Comparison of ENCODE assay signal across 17 cellular contexts in the genomic region with DNA sequence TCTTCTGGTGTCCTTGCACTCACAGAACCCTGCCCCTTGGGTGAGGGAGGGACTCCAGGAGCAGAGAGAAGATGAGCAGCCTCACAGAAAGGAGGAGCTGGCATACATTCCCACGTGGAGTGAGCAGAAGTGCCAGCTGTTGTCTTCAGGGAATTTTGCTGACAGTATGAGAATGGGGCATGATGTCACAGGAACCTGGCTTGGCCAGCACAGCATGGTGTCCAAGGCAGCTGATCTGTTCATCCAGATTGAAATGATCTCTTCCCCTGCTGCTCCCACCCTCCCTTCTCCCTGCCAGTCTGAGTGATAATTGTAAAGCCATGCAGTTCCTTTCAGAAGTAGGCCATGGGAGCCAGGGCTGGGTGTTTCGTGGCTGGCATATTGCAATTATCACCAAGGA. TPM values are rescaled to one million over a fixed set of nuclear protein-coding genes. Genes with fewer than 3 reads are reported as not detected.
DNase-seq lines count a peak whose midpoint lies in the region; ATAC-seq, FAIRE-seq and TF ChIP-seq lines count a peak whose summit lies in the region.
"Had no signal": no experiment of that assay in that cellular context is flagged by ENCODE, and none has a peak within 500 bp of the region (broad histone marks: within the 10 kb centered on the region; RNA-seq: fewer than 3 reads in every experiment).

No MANE protein-coding gene starts in this region.

- no peak for TF ChIP-seq RAD21 in A549 (conservative IDR thresholded peaks at IDR 0.05 in 1 of 2, IDR thresholded peaks at IDR 0.05 in 1 of 2)

- TF ChIP-seq POLR2A in A549 (IDR thresholded peaks at IDR 0.05; ENCODE audit: low read length) (no peak), Peyer's patch (IDR thresholded peaks at IDR 0.05) (no peak)

- no peak overlapping the region for H3K27ac Mint-ChIP-seq in activated CD8-positive, alpha-beta T cell treated with anti-CD3 and anti-CD28 coated beads, Interleukin-2, amount 10 ng/mL, durations not matched to agents 7 days and 5 days
- H3K27ac Mint-ChIP-seq: CD4-positive, alpha-beta memory T cell had no signal

- H3K4me3 Mint-ChIP-seq in activated CD8-positive, alpha-beta T cell treated with anti-CD3 and anti-CD28 coated beads, Interleukin-2, amount 10 ng/mL, durations not matched to agents 7 days and 5 days = no peak overlapping the region
- H3K4me3 Mint-ChIP-seq: CD4-positive, alpha-beta memory T cell had no signal

- no peak for TF ChIP-seq CTCF in A549 (IDR thresholded peaks at IDR 0.05)
- no peak for TF ChIP-seq CTCF in HEK293 (tag by site-specific recombination; IDR thresholded peaks at IDR 0.05)
- no peak for TF ChIP-seq CTCF in WERI-Rb-1 (IDR thresholded peaks at IDR 0.05; ENCODE audit: low read depth, low read length)
- no peak for TF ChIP-seq CTCF in brain microvascular endothelial cell (IDR thresholded peaks at IDR 0.05; ENCODE audit: low read depth, low read length, missing control alignments)
- TF ChIP-seq CTCF in Peyer's patch (IDR thresholded peaks at IDR 0.05) = no peak

- POLR2A ChIA-PET in A549 (lab: Yijun Ruan, JAX) (no interaction called here), HEK293 (lab: Yijun Ruan, JAX) (no interaction called here)
- POLR2A ChIA-PET in activated CD8-positive, alpha-beta T cell treated with anti-CD3 and anti-CD28 coated beads, Interleukin-2, amount 10 ng/mL, durations not matched to agents 7 days and 5 days (lab: Charles Lee) = no interaction called here

- ATAC-seq in A549 = no peak; a peak in 2 of 6 replicates
- ATAC-seq in activated CD8-positive, alpha-beta T cell treated with anti-CD3 and anti-CD28 coated beads, Interleukin-2, amount 10 ng/mL, durations not matched to agents 7 days and 5 days = no peak

- H3K9me3 Mint-ChIP-seq in activated CD8-positive, alpha-beta T cell treated with anti-CD3 and anti-CD28 coated beads, Interleukin-2, amount 10 ng/mL, durations not matched to agents 7 days and 5 days (ENCODE audit: insufficient read depth) = no peaks in the 10 kb centered on the region
- H3K9me3 Mint-ChIP-seq: CD4-positive, alpha-beta memory T cell had no signal

- H3K27ac ChIP-seq in A549 (no peak overlapping the region), HEK293 (ENCODE audit: extremely low read depth, low read depth, low read length) (no peak overlapping the region), WERI-Rb-1 (no peak overlapping the region), brain microvascular endothelial cell (no peak overlapping the region), Peyer's patch (no peak overlapping the region)

- H3K27me3 ChIP-seq in WERI-Rb-1 (ENCODE audit: insufficient read depth, low read depth, severe bottlenecking) (no peaks in the 10 kb centered on the region), brain microvascular endothelial cell (replicated peaks) (peaks cover 3% of the 10 kb centered on the region), Peyer's patch (no peaks in the 10 kb centered on the region)
- H3K27me3 ChIP-seq: BE2C had no signal

- H3K4me2 ChIP-seq in A549 = no peak overlapping the region

- no peak for DNase-seq in A549 (ENCODE audit: low read depth in 1 of 2, low spot score in 1 of 2)
- DNase-seq in WERI-Rb-1 = peak; percentile 38
- DNase-seq in brain microvascular endothelial cell = no peak
- no peak for DNase-seq in Peyer's patch
- DNase-seq in NOMO-1 treated with DMSO at 0.1 percent for 48 hours (lab: John Stamatoyannopoulos, UW; ENCODE audit: unreplicated experiment) = no peak
- no peak for DNase-seq in activated CD8-positive, alpha-beta T cell treated with anti-CD3 and anti-CD28 coated beads, Interleukin-2, amount 10 ng/mL, durations not matched to agents 7 days and 5 days
- DNase-seq: BE2C; CD4-positive, alpha-beta memory T cell; Kasumi-1; MV-4-11; NCI-H146; NCI-H2227 treated with DMSO at 0.1 percent for 48 hours; NCI-H524 treated with DMSO at 0.1 percent for 48 hours; SHP77 treated with DMSO at 0.1 percent for 48 hours had no signal

- no peaks in the 10 kb centered on the region for H3K36me3 Mint-ChIP-seq in activated CD8-positive, alpha-beta T cell treated with anti-CD3 and anti-CD28 coated beads, Interleukin-2, amount 10 ng/mL, durations not matched to agents 7 days and 5 days (ENCODE audit: low read depth)
- H3K36me3 Mint-ChIP-seq: CD4-positive, alpha-beta memory T cell had no signal

- H3K36me3 ChIP-seq in HEK293 (ENCODE audit: control insufficient read depth in 2 of 2, insufficient read depth in 1 of 2, low read length in 2 of 2) (no peaks in the 10 kb centered on the region), WERI-Rb-1 (no peaks in the 10 kb centered on the region), brain microvascular endothelial cell (replicated peaks) (no peaks in the 10 kb centered on the region), Peyer's patch (no peaks in the 10 kb centered on the region)
- H3K36me3 ChIP-seq: BE2C had no signal

- no peaks in the 10 kb centered on the region for H3K4me1 Mint-ChIP-seq in activated CD8-positive, alpha-beta T cell treated with anti-CD3 and anti-CD28 coated beads, Interleukin-2, amount 10 ng/mL, durations not matched to agents 7 days and 5 days (ENCODE audit: low read depth)
- H3K4me1 Mint-ChIP-seq: CD4-positive, alpha-beta memory T cell had no signal

- H3K9me3 ChIP-seq in A549 (no peaks in the 10 kb centered on the region), HEK293 (ENCODE audit: control insufficient read depth, insufficient read depth, low read depth, low read length) (no peaks in the 10 kb centered on the region), WERI-Rb-1 (ENCODE audit: severe bottlenecking) (no peaks in the 10 kb centered on the region), Peyer's patch (no peaks in the 10 kb centered on the region)
- H3K9me3 ChIP-seq: BE2C had no signal

- peaks cover 29% of the 10 kb centered on the region for H3K27me3 Mint-ChIP-seq in activated CD8-positive, alpha-beta T cell treated with anti-CD3 and anti-CD28 coated beads, Interleukin-2, amount 10 ng/mL, durations not matched to agents 7 days and 5 days (ENCODE audit: low read depth)

- in situ Hi-C loops in brain microvascular endothelial cell (cut with HindIII; ENCODE audit: low pct_ligation_motif_present, low sequenced_read_pairs) = loop anchor here (25.0 kb wide), 1 partner anchor 111 kb away; no protein-coding TSS in a partner anchor

- CTCF ChIA-PET in A549 (lab: Yijun Ruan, JAX) = interaction anchor here (0.7 to 1.4 kb wide), 4 partner anchors 8 to 219 kb away, joined by 3 to 4 read pairs (median 3); no protein-coding TSS in a partner anchor
- CTCF ChIA-PET in HEK293 (lab: Yijun Ruan, JAX) = no interaction called here
- CTCF ChIA-PET in activated CD8-positive, alpha-beta T cell treated with anti-CD3 and anti-CD28 coated beads, Interleukin-2, amount 10 ng/mL, durations not matched to agents 7 days and 5 days (lab: Charles Lee) = no interaction called here

- FAIRE-seq in A549 (lab: Jason Lieb, UNC) = no peak
- peak; percentile 74 for FAIRE-seq in islet of Langerhans (lab: Jason Lieb, UNC)

- WGBS in A549 (ENCODE audit: missing lambda C conversion rate) = 6% methylated on average over 2 of the region's 2 CpGs

- TF ChIP-seq EP300 in A549 (IDR thresholded peaks at IDR 0.05) = no peak

- no peak overlapping the region for H3K4me3 ChIP-seq in A549
- no peak overlapping the region for H3K4me3 ChIP-seq in HEK293 (ENCODE audit: low read depth, low read length)
- no peak overlapping the region for H3K4me3 ChIP-seq in WERI-Rb-1 (ENCODE audit: low read depth, low read length)
- no peak overlapping the region for H3K4me3 ChIP-seq in brain microvascular endothelial cell (ENCODE audit: low read depth, low read length)
- H3K4me3 ChIP-seq in Peyer's patch = no peak overlapping the region

- H3K4me1 ChIP-seq in A549 (no peaks in the 10 kb centered on the region), HEK293 (ENCODE audit: control insufficient read depth, insufficient read depth, low read length) (no peaks in the 10 kb centered on the region), Peyer's patch (no peaks in the 10 kb centered on the region)
- H3K4me1 ChIP-seq: BE2C had no signal

TF ChIP-seq in A549, 52 proteins besides CTCF, POLR2A, EP300 and RAD21:
- peak; percentile 51 for TF ChIP-seq MAFK (IDR thresholded peaks at IDR 0.05; ENCODE audit: partially characterized antibody)
- TF ChIP-seq, protein P1, sequence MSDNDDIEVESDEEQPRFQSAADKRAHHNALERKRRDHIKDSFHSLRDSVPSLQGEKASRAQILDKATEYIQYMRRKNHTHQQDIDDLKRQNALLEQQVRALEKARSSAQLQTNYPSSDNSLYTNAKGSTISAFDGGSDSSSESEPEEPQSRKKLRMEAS (IDR thresholded peaks at IDR 0.05) = no peak

TF ChIP-seq in HEK293, 187 proteins besides CTCF, POLR2A, EP300 and RAD21:
- peak; percentile 33; the same call in 1 of the 2 replicates for TF ChIP-seq ZNF394 (tag by site-specific recombination; IDR thresholded peaks at IDR 0.05; ENCODE audit: borderline replicate concordance)
- TF ChIP-seq, protein P2, sequence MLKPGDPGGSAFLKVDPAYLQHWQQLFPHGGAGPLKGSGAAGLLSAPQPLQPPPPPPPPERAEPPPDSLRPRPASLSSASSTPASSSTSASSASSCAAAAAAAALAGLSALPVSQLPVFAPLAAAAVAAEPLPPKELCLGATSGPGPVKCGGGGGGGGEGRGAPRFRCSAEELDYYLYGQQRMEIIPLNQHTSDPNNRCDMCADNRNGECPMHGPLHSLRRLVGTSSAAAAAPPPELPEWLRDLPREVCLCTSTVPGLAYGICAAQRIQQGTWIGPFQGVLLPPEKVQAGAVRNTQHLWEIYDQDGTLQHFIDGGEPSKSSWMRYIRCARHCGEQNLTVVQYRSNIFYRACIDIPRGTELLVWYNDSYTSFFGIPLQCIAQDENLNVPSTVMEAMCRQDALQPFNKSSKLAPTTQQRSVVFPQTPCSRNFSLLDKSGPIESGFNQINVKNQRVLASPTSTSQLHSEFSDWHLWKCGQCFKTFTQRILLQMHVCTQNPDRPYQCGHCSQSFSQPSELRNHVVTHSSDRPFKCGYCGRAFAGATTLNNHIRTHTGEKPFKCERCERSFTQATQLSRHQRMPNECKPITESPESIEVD (tag by site-specific recombination; IDR thresholded peaks at IDR 0.05) = no peak
- peak; percentile 33; the same call in 1 of the 2 replicates for TF ChIP-seq ZIC2 (tag by site-specific recombination; IDR thresholded peaks at IDR 0.05)
- peak; percentile 33; the same call in 1 of the 2 replicates for TF ChIP-seq ZNF629 (tag by site-specific recombination; IDR thresholded peaks at IDR 0.05)
- no peak for TF ChIP-seq HOXC10 (CRISPR knock-in tag; IDR thresholded peaks at IDR 0.05)
- no peak for TF ChIP-seq ZBTB7A (tag by site-specific recombination; IDR thresholded peaks at IDR 0.05; ENCODE audit: low read depth)
- TF ChIP-seq ZBTB21 (tag by site-specific recombination; IDR thresholded peaks at IDR 0.05) = 0 out of 2 replicates have a peak, but pooled peaks have one; percentile 45

RNA-seq across cellular contexts. Expression of gene GJD2, which starts 53.3 kb away (rescaled TPM):
- polyA plus RNA-seq in A549 (2011; rRNA removed) (not detected in 2 replicates), A549 (2017; fragmentation: RNase III; extraction: RNeasy Plus Mini Kit Qiagen cat#74134 plus additional on column Dnase treatment) (not detected in 3 replicates)
- not detected in 2 replicates for polyA plus RNA-seq in A549 (2012; cell fraction: cytosol; rRNA removed)
- polyA plus RNA-seq in A549 (2012; cell fraction: nucleus; rRNA removed) = not detected in 2 replicates
- not detected in 2 replicates for polyA minus RNA-seq in A549 (2011; rRNA and poly(A)+ RNA removed)
- not detected for total RNA-seq in Peyer's patch
- not detected for total RNA-seq in activated CD8-positive, alpha-beta T cell treated with anti-CD3 and anti-CD28 coated beads, Interleukin-2, amount 10 ng/mL, durations not matched to agents 7 days and 5 days
- total RNA-seq: CD4-positive, alpha-beta memory T cell; H4 had no signal
- polyA plus RNA-seq: CD4-positive, alpha-beta memory T cell had no signal
